1 cellular context compared by ENCODE assay signal in genomic region chr1:33517596-33518250, GRCh38.
TF ChIP-seq lines count a peak whose summit lies in the region.

No MANE protein-coding gene starts in this region.

TF ChIP-seq in H1, 55 proteins besides CTCF, POLR2A, EP300 and RAD21:
- no peak for TF ChIP-seq E2F6 (IDR thresholded peaks at IDR 0.05)
- no peak for TF ChIP-seq SP2 (IDR thresholded peaks at IDR 0.05; ENCODE audit: low read length)
- no peak for TF ChIP-seq SIX5 (IDR thresholded peaks at IDR 0.05; ENCODE audit: low read depth, low read length)
